18 cellular contexts compared by ENCODE assay signal in the genomic region with DNA sequence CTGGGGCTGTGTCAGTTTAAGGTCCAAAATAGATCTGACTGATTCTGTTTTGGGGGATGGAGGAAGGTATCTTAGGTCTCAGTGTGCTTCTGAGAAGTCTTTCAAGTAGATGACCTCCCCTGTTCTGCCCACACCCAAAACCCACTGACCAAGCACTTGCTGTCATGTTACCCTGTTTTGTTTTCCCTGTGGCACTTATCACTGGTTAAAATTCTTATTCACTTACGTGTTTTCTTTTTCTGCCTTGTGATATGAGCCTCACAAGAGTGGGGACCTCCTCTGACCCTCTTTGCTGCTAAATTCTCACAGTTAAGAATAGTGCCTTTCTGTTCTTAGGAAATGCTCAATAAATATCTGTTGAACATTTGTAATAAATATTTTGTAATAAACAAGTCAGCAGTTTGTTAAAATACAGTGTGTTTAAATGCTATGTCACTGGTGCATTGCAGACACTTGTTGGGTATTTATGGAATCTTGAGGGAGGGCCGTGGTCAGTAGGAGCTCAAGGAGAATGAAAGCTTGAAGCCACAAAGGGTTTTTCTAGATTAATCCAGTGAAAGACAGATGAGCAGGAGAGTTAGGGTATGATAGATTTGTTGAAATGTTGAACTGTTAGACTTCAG. TPM values are rescaled to one million over a fixed set of nuclear protein-coding genes. Genes with fewer than 3 reads are reported as not detected.
DNase-seq lines count a peak whose midpoint lies in the region; ATAC-seq and TF ChIP-seq lines count a peak whose summit lies in the region.
"Had no signal": no experiment of that assay in that cellular context is flagged by ENCODE, and none has a peak within 500 bp of the region (broad histone marks: within the 10 kb centered on the region; RNA-seq: fewer than 3 reads in every experiment).

No MANE protein-coding gene starts in this region.

- H3K79me2 ChIP-seq in smooth muscle cell (ENCODE audit: low read depth) = peaks cover 70% of the 10 kb centered on the region

- H3K9me3 ChIP-seq in heart left ventricle = no peaks in the 10 kb centered on the region
- no peaks in the 10 kb centered on the region for H3K9me3 ChIP-seq in smooth muscle cell (replicated peaks; ENCODE audit: low read depth)
- H3K9me3 ChIP-seq in MG63 = no peaks in the 10 kb centered on the region

- no peak for TF ChIP-seq CTCF in GM12865 (IDR thresholded peaks at IDR 0.05; ENCODE audit: insufficient read depth, low read depth, low read length, missing control alignments)
- no peak for TF ChIP-seq CTCF in WTC11 (IDR thresholded peaks at IDR 0.05)
- TF ChIP-seq CTCF in heart left ventricle (IDR thresholded peaks at IDR 0.05) = no peak
- TF ChIP-seq CTCF in smooth muscle cell (IDR thresholded peaks at IDR 0.05; ENCODE audit: borderline replicate concordance, insufficient read depth, poor library complexity, severe bottlenecking) = no peak

- peak overlapping the region; percentile 44; the same call in 1 of the 2 replicates for H3K27ac Mint-ChIP-seq in WTC11

- peak; percentile 18 for DNase-seq in GM12865 (ENCODE audit: low read depth)
- DNase-seq in WTC11 (ENCODE audit: low spot score) = no peak
- DNase-seq in heart left ventricle = peak in 3 of 5 donors; percentile 29 to 35 (median 34)
- DNase-seq in smooth muscle cell (lab: John Stamatoyannopoulos, UW; ENCODE audit: unreplicated experiment) = no peak
- no peak for DNase-seq in MG63
- no peak for DNase-seq in DMS 273 (lab: John Stamatoyannopoulos, UW; ENCODE audit: unreplicated experiment)
- no peak for DNase-seq in stimulated activated CD8-positive, alpha-beta memory T cell treated with anti-CD3 and anti-CD28 coated beads, Interleukin-4, amount 100 ng/mL, for 48 hours
- DNase-seq: activated CD4-positive, CD25-positive, alpha-beta regulatory T cell; CD4-positive, CD25-positive, alpha-beta regulatory T cell; NCI-H2081 treated with DMSO at 0.1 percent for 48 hours; NCI-H748 treated with DMSO at 0.1 percent for 48 hours; nephron progenitor cell; retina; RPMI8226; stimulated activated CD4-positive, alpha-beta T cell treated with anti-CD3 and anti-CD28 coated beads, Interleukin-1b, Interleukin-23, amount 100 ng/mL, for 48 hours had no signal

- H3K36me3 Mint-ChIP-seq in WTC11 = peaks cover 26% of the 10 kb centered on the region
- H3K36me3 Mint-ChIP-seq: CD4-positive, CD25-positive, alpha-beta regulatory T cell had no signal

- no peak overlapping the region for H3K4me3 ChIP-seq in GM12865 (ENCODE audit: low read depth, low read length)
- H3K4me3 ChIP-seq in heart left ventricle = no peak overlapping the region
- H3K4me3 ChIP-seq in smooth muscle cell = no peak overlapping the region
- no peak overlapping the region for H3K4me3 ChIP-seq in MG63
- H3K4me3 ChIP-seq: GM12878, lung had no signal

- peak overlapping the region; percentile 44 for H3K4me2 ChIP-seq in smooth muscle cell

- no peak overlapping the region for H3K4me3 Mint-ChIP-seq in WTC11
- H3K4me3 Mint-ChIP-seq: brain; CD4-positive, CD25-positive, alpha-beta regulatory T cell; nephron progenitor cell had no signal

- no peaks in the 10 kb centered on the region for H3K9me3 Mint-ChIP-seq in WTC11

- intact Hi-C loops in heart left ventricle (cut with DNase I) = no loop called here

- POLR2A ChIA-PET in WTC11 (lab: Charles Lee) = no interaction called here

- ATAC-seq in WTC11 (no peak), heart left ventricle (peak; percentile 81 to 95 (median 88))
- ATAC-seq: GM12878 had no signal

- no peak for TF ChIP-seq POLR2A in heart left ventricle (IDR thresholded peaks at IDR 0.05)

- H3K36me3 ChIP-seq in heart left ventricle = peaks cover 0 to 20% (median 0%) of the 10 kb centered on the region in 9 donors
- no peaks in the 10 kb centered on the region for H3K36me3 ChIP-seq in smooth muscle cell (ENCODE audit: low read depth)
- H3K36me3 ChIP-seq in MG63 = no peaks in the 10 kb centered on the region

- peaks cover 0 to 75% (median 11%) of the 10 kb centered on the region in 12 donors for H3K4me1 ChIP-seq in heart left ventricle
- peaks cover 16% of the 10 kb centered on the region for H3K4me1 ChIP-seq in smooth muscle cell (ENCODE audit: low read depth)

- H4K20me1 ChIP-seq in smooth muscle cell (ENCODE audit: low read depth) = peaks cover 19% of the 10 kb centered on the region

- H3K27ac ChIP-seq in heart left ventricle (peak overlapping the region; percentile 61 to 92 (median 76)), smooth muscle cell (ENCODE audit: low read depth) (peak overlapping the region; percentile 75)

- H3K27me3 Mint-ChIP-seq in WTC11 (ENCODE audit: low read depth) = no peaks in the 10 kb centered on the region
- H3K27me3 Mint-ChIP-seq: brain; CD4-positive, CD25-positive, alpha-beta regulatory T cell had no signal

- H3K4me1 Mint-ChIP-seq in WTC11 = peaks cover 41% of the 10 kb centered on the region
- H3K4me1 Mint-ChIP-seq: CD4-positive, CD25-positive, alpha-beta regulatory T cell had no signal

- CTCF ChIA-PET in WTC11 (lab: Charles Lee) = no interaction called here

- H3K27me3 ChIP-seq in heart left ventricle (no peaks in the 10 kb centered on the region), smooth muscle cell (ENCODE audit: low read depth) (no peaks in the 10 kb centered on the region), MG63 (no peaks in the 10 kb centered on the region)

- H3F3A ChIP-seq in smooth muscle cell (ENCODE audit: low read depth) = peaks cover 6% of the 10 kb centered on the region

- H3K9ac ChIP-seq in smooth muscle cell (ENCODE audit: low read depth) = peak overlapping the region; percentile 14

- H2AFZ ChIP-seq in smooth muscle cell (ENCODE audit: low read depth) = no peak overlapping the region

- 38 to 63% (median 54%) methylated on average over 2 of the region's 2 CpGs for WGBS in heart left ventricle, 4 donors
- WGBS in smooth muscle cell (ENCODE audit: low lambda C conversion rate) = 17% methylated on average over 2 of the region's 2 CpGs

TF ChIP-seq in WTC11, 78 proteins besides CTCF, POLR2A, EP300 and RAD21 (continues in another document):
- TF ChIP-seq NR3C1 (CRISPR knock-in tag; conservative IDR thresholded peaks at IDR 0.05; ENCODE audit: low read depth) = no peak
- TF ChIP-seq, protein P1, sequence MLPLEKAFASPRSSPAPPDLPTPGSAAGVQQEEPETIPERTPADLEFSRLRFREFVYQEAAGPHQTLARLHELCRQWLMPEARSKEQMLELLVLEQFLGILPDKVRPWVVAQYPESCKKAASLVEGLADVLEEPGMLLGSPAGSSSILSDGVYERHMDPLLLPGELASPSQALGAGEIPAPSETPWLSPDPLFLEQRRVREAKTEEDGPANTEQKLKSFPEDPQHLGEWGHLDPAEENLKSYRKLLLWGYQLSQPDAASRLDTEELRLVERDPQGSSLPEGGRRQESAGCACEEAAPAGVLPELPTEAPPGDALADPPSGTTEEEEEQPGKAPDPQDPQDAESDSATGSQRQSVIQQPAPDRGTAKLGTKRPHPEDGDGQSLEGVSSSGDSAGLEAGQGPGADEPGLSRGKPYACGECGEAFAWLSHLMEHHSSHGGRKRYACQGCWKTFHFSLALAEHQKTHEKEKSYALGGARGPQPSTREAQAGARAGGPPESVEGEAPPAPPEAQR (CRISPR knock-in tag; IDR thresholded peaks at IDR 0.05) = no peak
- TF ChIP-seq, protein P2, sequence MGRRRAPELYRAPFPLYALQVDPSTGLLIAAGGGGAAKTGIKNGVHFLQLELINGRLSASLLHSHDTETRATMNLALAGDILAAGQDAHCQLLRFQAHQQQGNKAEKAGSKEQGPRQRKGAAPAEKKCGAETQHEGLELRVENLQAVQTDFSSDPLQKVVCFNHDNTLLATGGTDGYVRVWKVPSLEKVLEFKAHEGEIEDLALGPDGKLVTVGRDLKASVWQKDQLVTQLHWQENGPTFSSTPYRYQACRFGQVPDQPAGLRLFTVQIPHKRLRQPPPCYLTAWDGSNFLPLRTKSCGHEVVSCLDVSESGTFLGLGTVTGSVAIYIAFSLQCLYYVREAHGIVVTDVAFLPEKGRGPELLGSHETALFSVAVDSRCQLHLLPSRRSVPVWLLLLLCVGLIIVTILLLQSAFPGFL (CRISPR knock-in tag; IDR thresholded peaks at IDR 0.05; ENCODE audit: borderline replicate concordance) = no peak
- TF ChIP-seq, protein P3, sequence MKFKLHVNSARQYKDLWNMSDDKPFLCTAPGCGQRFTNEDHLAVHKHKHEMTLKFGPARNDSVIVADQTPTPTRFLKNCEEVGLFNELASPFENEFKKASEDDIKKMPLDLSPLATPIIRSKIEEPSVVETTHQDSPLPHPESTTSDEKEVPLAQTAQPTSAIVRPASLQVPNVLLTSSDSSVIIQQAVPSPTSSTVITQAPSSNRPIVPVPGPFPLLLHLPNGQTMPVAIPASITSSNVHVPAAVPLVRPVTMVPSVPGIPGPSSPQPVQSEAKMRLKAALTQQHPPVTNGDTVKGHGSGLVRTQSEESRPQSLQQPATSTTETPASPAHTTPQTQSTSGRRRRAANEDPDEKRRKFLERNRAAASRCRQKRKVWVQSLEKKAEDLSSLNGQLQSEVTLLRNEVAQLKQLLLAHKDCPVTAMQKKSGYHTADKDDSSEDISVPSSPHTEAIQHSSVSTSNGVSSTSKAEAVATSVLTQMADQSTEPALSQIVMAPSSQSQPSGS (CRISPR knock-in tag; IDR thresholded peaks at IDR 0.05; ENCODE audit: borderline replicate concordance, low read depth) = no peak
- TF ChIP-seq, protein P4, sequence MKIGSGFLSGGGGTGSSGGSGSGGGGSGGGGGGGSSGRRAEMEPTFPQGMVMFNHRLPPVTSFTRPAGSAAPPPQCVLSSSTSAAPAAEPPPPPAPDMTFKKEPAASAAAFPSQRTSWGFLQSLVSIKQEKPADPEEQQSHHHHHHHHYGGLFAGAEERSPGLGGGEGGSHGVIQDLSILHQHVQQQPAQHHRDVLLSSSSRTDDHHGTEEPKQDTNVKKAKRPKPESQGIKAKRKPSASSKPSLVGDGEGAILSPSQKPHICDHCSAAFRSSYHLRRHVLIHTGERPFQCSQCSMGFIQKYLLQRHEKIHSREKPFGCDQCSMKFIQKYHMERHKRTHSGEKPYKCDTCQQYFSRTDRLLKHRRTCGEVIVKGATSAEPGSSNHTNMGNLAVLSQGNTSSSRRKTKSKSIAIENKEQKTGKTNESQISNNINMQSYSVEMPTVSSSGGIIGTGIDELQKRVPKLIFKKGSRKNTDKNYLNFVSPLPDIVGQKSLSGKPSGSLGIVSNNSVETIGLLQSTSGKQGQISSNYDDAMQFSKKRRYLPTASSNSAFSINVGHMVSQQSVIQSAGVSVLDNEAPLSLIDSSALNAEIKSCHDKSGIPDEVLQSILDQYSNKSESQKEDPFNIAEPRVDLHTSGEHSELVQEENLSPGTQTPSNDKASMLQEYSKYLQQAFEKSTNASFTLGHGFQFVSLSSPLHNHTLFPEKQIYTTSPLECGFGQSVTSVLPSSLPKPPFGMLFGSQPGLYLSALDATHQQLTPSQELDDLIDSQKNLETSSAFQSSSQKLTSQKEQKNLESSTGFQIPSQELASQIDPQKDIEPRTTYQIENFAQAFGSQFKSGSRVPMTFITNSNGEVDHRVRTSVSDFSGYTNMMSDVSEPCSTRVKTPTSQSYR (CRISPR knock-in tag; IDR thresholded peaks at IDR 0.05) = no peak
- TF ChIP-seq ZNF396 (CRISPR knock-in tag; IDR thresholded peaks at IDR 0.05; ENCODE audit: borderline replicate concordance) = no peak

RNA-seq across cellular contexts. Expression of a gene that starts 20.9 kb away (rescaled TPM):
- total RNA-seq in WTC11 (2021) = 53.4 to 61.1 TPM (median 57.1 TPM) in 3 replicates
- 10 to 100 TPM; 43.7 to 72.2 (median 58.7) TPM for total RNA-seq in heart left ventricle
- 10 to 100 TPM; 18.1 to 37.8 TPM for polyA plus RNA-seq in heart left ventricle
- 42.8 and 43.1 TPM in 2 replicates for total RNA-seq in smooth muscle cell
- polyA plus RNA-seq in smooth muscle cell = 21.4 and 27.4 TPM in 2 replicates
- 4.6 and 8.8 TPM in 2 replicates for total RNA-seq in MG63 (2014; rRNA removed; shearing (Covaris generic); ENCODE audit: low replicate concordance)

Comparison
In these comparisons a context has a peak if more than half of its experiments do, and no peak if none do; other contexts are left out.
1. DNase-seq: peak in GM12865 (single experiment) and heart left ventricle (3 of 5); none in WTC11 (single experiment), smooth muscle cell (single experiment), MG63 (single experiment), DMS 273 (single experiment) and stimulated activated CD8-positive, alpha-beta memory T cell treated with anti-CD3 and anti-CD28 coated beads, Interleukin-4, amount 100 ng/mL, for 48 hours (single experiment).